In the genomic region with DNA sequence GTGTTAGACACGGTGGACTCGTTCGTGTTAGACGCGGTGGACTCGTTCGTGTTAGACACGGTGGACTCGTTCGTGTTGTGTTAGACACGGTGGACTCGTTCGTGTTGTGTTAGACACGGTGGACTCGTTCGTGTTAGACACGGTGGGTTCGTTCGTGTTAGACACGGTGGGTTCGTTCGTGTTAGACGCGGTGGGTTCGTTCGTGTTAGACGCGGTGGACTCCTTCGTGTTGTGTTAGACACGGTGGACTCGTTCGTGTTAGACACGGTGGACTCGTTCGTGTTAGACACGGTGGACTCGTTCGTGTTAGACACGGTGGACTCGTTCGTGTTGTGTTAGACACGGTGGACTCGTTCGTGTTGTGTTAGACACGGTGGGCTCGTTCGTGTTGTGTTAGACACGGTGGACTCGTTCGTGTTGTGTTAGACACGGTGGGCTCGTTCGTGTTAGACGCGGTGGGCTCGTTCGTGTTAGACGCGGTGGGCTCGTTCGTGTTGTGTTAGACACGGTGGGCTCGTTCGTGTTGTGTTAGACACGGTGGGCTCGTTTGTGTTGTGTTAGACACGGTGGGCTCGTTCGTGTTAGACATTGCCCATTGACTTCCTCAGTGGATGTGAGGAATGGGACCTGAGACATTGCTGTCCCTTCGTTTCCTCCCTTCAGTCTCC, we compare ENCODE assay signal across 2 cellular contexts. TPM values are rescaled to one million over a fixed set of nuclear protein-coding genes. Genes with fewer than 3 reads are reported as not detected.
"Had no signal": no experiment of that assay in that cellular context is flagged by ENCODE, and none has a peak within 500 bp of the region (broad histone marks: within the 10 kb centered on the region; RNA-seq: fewer than 3 reads in every experiment).

No MANE protein-coding gene starts in this region.

RNA-seq across cellular contexts. Expression of gene GP6, which starts 5.0 kb away (rescaled TPM):
- total RNA-seq: pulmonary artery endothelial cell, smooth muscle cell had no signal
- polyA plus RNA-seq: smooth muscle cell had no signal
